In genomic region chr5:1636981-1637638, GRCh38 we compare ENCODE assay signal across 21 cellular contexts.
"Had no signal": no experiment of that assay in that cellular context is flagged by ENCODE, and none has a peak within 500 bp of the region (broad histone marks: within the 10 kb centered on the region; RNA-seq: fewer than 3 reads in every experiment).

No MANE protein-coding gene starts in this region.

- ATAC-seq: activated CD8-positive, alpha-beta memory T cell treated with anti-CD3 and anti-CD28 coated beads, Interleukin-2, amount 10 ng/mL, durations not matched to agents 7 days and 5 days; activated T-cell treated with anti-CD3 and anti-CD28 coated beads, Interleukin-2, amount 50 U/mL, for 4 hours; mucosa of descending colon; psoas muscle; right lobe of liver; stimulated activated naive CD8-positive, alpha-beta T cell treated with anti-CD3 and anti-CD28 coated beads, Interleukin-15, Interleukin-2, amounts not matched to agents 100 U/mL and 50 U/mL, for 24 hours had no signal

- DNase-seq: activated CD4-positive, alpha-beta T cell treated with anti-CD3 and anti-CD28 coated beads for 4 hours; activated CD8-positive, alpha-beta memory T cell treated with anti-CD3 and anti-CD28 coated beads, Interleukin-2, amount 10 ng/mL, durations not matched to agents 7 days and 5 days; activated gamma-delta T cell treated with Interleukin-2 at 50 U/mL for 16 hours; activated naive CD8-positive, alpha-beta T cell treated with anti-CD3 and anti-CD28 coated beads for 36 hours; activated T-cell treated with anti-CD3 and anti-CD28 coated beads, Interleukin-2, amount 50 U/mL, for 4 hours; amniotic stem cell; erythroblast; foreskin melanocyte; glutamatergic neuron; hippocampal formation; kidney; left ventricle myocardium inferior; mucosa of descending colon; naive B cell; psoas muscle; stimulated activated naive CD8-positive, alpha-beta T cell treated with anti-CD3 and anti-CD28 coated beads, Interleukin-15, Interleukin-2, amounts not matched to agents 100 U/mL and 50 U/mL, for 24 hours; substantia nigra had no signal

- H3K4me3 ChIP-seq: left ventricle myocardium inferior, mucosa of descending colon, psoas muscle, right lobe of liver, SK-N-MC, tibial nerve, uterus had no signal

- H3K27me3 ChIP-seq: right lobe of liver, tibial nerve, uterus had no signal

- H3K9me3 ChIP-seq: left ventricle myocardium inferior, mucosa of descending colon, psoas muscle, right lobe of liver, tibial nerve, uterus had no signal

- H3K36me3 ChIP-seq: left ventricle myocardium inferior, right lobe of liver, tibial nerve, uterus had no signal

- H3K4me1 ChIP-seq: psoas muscle, right lobe of liver, uterus had no signal

- H3K27ac ChIP-seq: left ventricle myocardium inferior, psoas muscle, right lobe of liver, SK-N-MC, tibial nerve, uterus had no signal
